In genomic region chr22:40238425-40239344, GRCh38 we compare ENCODE assay signal across 8 cellular contexts.
A peak's percentile ranks its signal among the peaks of the same experiment; 100 is the strongest.
DNase-seq lines count a peak whose midpoint lies in the region; ATAC-seq and TF ChIP-seq lines count a peak whose summit lies in the region.

No MANE protein-coding gene starts in this region.

- CTCF ChIA-PET in Calu3 (lab: Charles Lee), result no interaction called here

- ATAC-seq in HG03457 (IDR thresholded peaks at IDR 0.05; ENCODE audit: unreplicated experiment), result no peak
- no peak for ATAC-seq in GM18498 (IDR thresholded peaks at IDR 0.05; ENCODE audit: unreplicated experiment)

- H2BK12ac ChIP-seq in trophoblast cell (ENCODE audit: low read length), result no peak overlapping the region

- DNase-seq in Calu3 (peak; percentile 51), SJSA1 (ENCODE audit: low read depth in 1 of 2, low spot score in 2 of 2) (peak; percentile 65 to 78), trophoblast cell (no peak), glutamatergic neuron (no peak), mesenteric fat pad (ENCODE audit: low spot score) (no peak)

- no peaks in the 10 kb centered on the region for H3K79me1 ChIP-seq in trophoblast cell (ENCODE audit: low read length)

- no peak overlapping the region for H2BK5ac ChIP-seq in trophoblast cell (ENCODE audit: low read depth, low read length, poor library complexity)

- H2AK5ac ChIP-seq in trophoblast cell (ENCODE audit: low read length), result no peak overlapping the region

- no peaks in the 10 kb centered on the region for H3K27me3 ChIP-seq in SJSA1 (replicated peaks)
- no peaks in the 10 kb centered on the region for H3K27me3 ChIP-seq in esophagus (ENCODE audit: control insufficient read depth in 1 of 2, insufficient read depth in 2 of 2, low read length in 2 of 2)
- H3K27me3 ChIP-seq in trophoblast cell (ENCODE audit: insufficient read depth, low read length), result no peaks in the 10 kb centered on the region

- peaks cover 66% of the 10 kb centered on the region for H3K4me1 Mint-ChIP-seq in Calu3 (ENCODE audit: low read depth, unreplicated experiment)
- H3K4me1 Mint-ChIP-seq in glutamatergic neuron (ENCODE audit: low read depth, unreplicated experiment), result peaks cover 29% of the 10 kb centered on the region

- no peak overlapping the region for H4K12ac ChIP-seq in trophoblast cell (ENCODE audit: low read depth, low read length)

- peaks cover 13% of the 10 kb centered on the region; the same call in 1 of the 2 replicates for H3K36me3 ChIP-seq in SJSA1
- H3K36me3 ChIP-seq in esophagus (ENCODE audit: control insufficient read depth in 2 of 2, insufficient read depth in 2 of 2, low read length in 1 of 2), result no peaks in the 10 kb centered on the region
- H3K36me3 ChIP-seq in trophoblast cell (ENCODE audit: control insufficient read depth in 1 of 2, insufficient read depth in 2 of 2, low read length in 2 of 2), result peaks cover 0 to 4% of the 10 kb centered on the region in 2 experiments

- no peak overlapping the region for H4K91ac ChIP-seq in trophoblast cell (ENCODE audit: low read depth, low read length)

- no peak overlapping the region for H4K8ac ChIP-seq in trophoblast cell (ENCODE audit: low read depth, low read length)

- no peaks in the 10 kb centered on the region for H3K9me3 Mint-ChIP-seq in Calu3 (ENCODE audit: low read depth, unreplicated experiment)
- peaks cover 4% of the 10 kb centered on the region for H3K9me3 Mint-ChIP-seq in glutamatergic neuron (ENCODE audit: unreplicated experiment)

- no peak overlapping the region for H2AFZ ChIP-seq in trophoblast cell (ENCODE audit: insufficient read depth, low read length, poor library complexity)

- no peak overlapping the region for H2BK120ac ChIP-seq in trophoblast cell (ENCODE audit: insufficient read depth, low read length, poor library complexity)

- no peaks in the 10 kb centered on the region for H3K79me2 ChIP-seq in trophoblast cell (ENCODE audit: control insufficient read depth, insufficient read depth, low read length, poor library complexity)

- WGBS in esophagus, 2 donors, result 45 to 50% methylated on average over 16 of the region's 16 CpGs
- WGBS in trophoblast cell (ENCODE audit: extremely low coverage, insufficient coverage, insufficient read length), result no CpG with 5 or more reads among the region's 16 CpGs

- no peak overlapping the region for H3K9ac ChIP-seq in trophoblast cell (ENCODE audit: low read length)

- H3K9me3 ChIP-seq in SJSA1 (replicated peaks), result 0 out of 2 replicates have a peak, but pooled peaks cover 2% of the 10 kb centered on the region
- no peaks in the 10 kb centered on the region for H3K9me3 ChIP-seq in esophagus (ENCODE audit: control insufficient read depth in 2 of 2, insufficient read depth in 1 of 2, low read depth in 1 of 2, low read length in 1 of 2)
- H3K9me3 ChIP-seq in trophoblast cell (ENCODE audit: insufficient read depth, low read depth, low read length), result no peaks in the 10 kb centered on the region

- no TSS peak for BruUV-seq in Calu3 (replicated peaks; lab: Mats Ljungman, UMichigan)

- H3K4me3 Mint-ChIP-seq in Calu3 (ENCODE audit: low read depth, unreplicated experiment), result peak overlapping the region; percentile 59
- H3K4me3 Mint-ChIP-seq in glutamatergic neuron (ENCODE audit: unreplicated experiment), result no peak overlapping the region

- H3K4me1 ChIP-seq in SJSA1 (replicated peaks) (peaks cover 34% of the 10 kb centered on the region), esophagus (ENCODE audit: control insufficient read depth in 2 of 2, insufficient read depth in 2 of 2, low read length in 1 of 2) (peaks cover 0 to 14% of the 10 kb centered on the region in 2 donors), trophoblast cell (ENCODE audit: control insufficient read depth in 1 of 2, insufficient read depth in 2 of 2, low read length in 2 of 2) (peaks cover 0 to 3% of the 10 kb centered on the region in 2 experiments)

- peak overlapping the region; percentile 53 for H3K4ac ChIP-seq in trophoblast cell (ENCODE audit: low read depth, low read length)

- H3K27me3 Mint-ChIP-seq in Calu3 (ENCODE audit: unreplicated experiment) (no peaks in the 10 kb centered on the region), glutamatergic neuron (ENCODE audit: unreplicated experiment) (no peaks in the 10 kb centered on the region)

- peak overlapping the region; percentile 14 for H3K4me3 ChIP-seq in SJSA1
- H3K4me3 ChIP-seq in esophagus (ENCODE audit: low read depth in 1 of 2, low read length in 2 of 2), result no peak overlapping the region
- H3K4me3 ChIP-seq in trophoblast cell (ENCODE audit: low read depth, low read length), result no peak overlapping the region

- H3K36me3 Mint-ChIP-seq in Calu3 (ENCODE audit: insufficient read depth, unreplicated experiment) (peaks cover 20% of the 10 kb centered on the region), glutamatergic neuron (ENCODE audit: unreplicated experiment) (no peaks in the 10 kb centered on the region)

- H3K14ac ChIP-seq in trophoblast cell (ENCODE audit: low read length), result no peak overlapping the region

- H3K23ac ChIP-seq in trophoblast cell (ENCODE audit: low read length), result no peak overlapping the region

- peak overlapping the region; percentile 67 for H3K27ac Mint-ChIP-seq in Calu3 (ENCODE audit: unreplicated experiment)
- H3K27ac Mint-ChIP-seq in glutamatergic neuron (ENCODE audit: unreplicated experiment), result no peak overlapping the region

- intact Hi-C loops in Calu3 (cut with micrococcal nuclease; ENCODE audit: unreplicated experiment), result no loop called here

- TF ChIP-seq CTCF in Calu3 (IDR thresholded peaks at IDR 0.05; ENCODE audit: unreplicated experiment) (no peak), glutamatergic neuron (IDR thresholded peaks at IDR 0.05; ENCODE audit: partially characterized antibody, unreplicated experiment) (no peak)

- H3K18ac ChIP-seq in trophoblast cell (ENCODE audit: low read length), result no peak overlapping the region

- H3K27ac ChIP-seq in SJSA1 (peak overlapping the region; percentile 80), esophagus (ENCODE audit: low read depth in 2 of 2, low read length in 1 of 2) (peak overlapping the region; percentile 5 to 72), trophoblast cell (ENCODE audit: low read depth, low read length) (no peak overlapping the region)

- H3K4me2 ChIP-seq in trophoblast cell (ENCODE audit: low read length), result no peak overlapping the region

Comparison
In these comparisons a context has a peak if more than half of its experiments do, and no peak if none do; other contexts are left out.
1. DNase-seq: peak in Calu3 (single experiment) and SJSA1 (2 of 2); none in trophoblast cell (0 of 2), glutamatergic neuron (single experiment) and mesenteric fat pad (single experiment).